ENCODE assay signal across 25 cellular contexts in the genomic region with DNA sequence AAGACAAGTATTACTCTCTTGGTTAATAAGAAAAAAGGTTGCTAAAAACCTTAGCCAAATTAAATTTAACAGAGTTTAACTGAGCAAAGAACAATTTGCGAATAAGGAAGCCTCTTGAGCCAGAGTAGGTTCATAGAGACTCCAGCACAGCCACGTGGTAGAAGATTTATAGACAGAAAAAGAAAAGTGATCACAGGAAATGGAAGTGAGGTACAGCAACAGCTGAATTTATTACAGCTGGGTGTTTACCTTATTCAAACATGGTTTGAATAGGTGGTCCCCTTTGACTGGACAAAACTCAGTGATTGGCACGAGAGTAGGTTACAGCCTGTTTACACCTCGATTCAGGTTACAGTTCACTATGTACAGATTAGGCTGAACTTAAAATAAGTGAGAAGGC. TPM values are rescaled to one million over a fixed set of nuclear protein-coding genes. Genes with fewer than 3 reads are reported as not detected.
A peak's percentile ranks its signal among the peaks of the same experiment; 100 is the strongest.
DNase-seq lines count a peak whose midpoint lies in the region; ATAC-seq lines count a peak whose summit lies in the region.
"Had no signal": no experiment of that assay in that cellular context is flagged by ENCODE, and none has a peak within 500 bp of the region (broad histone marks: within the 10 kb centered on the region; RNA-seq: fewer than 3 reads in every experiment).

No MANE protein-coding gene starts in this region.

- DNase-seq in LHCN-M2 (ENCODE audit: low read depth) (peak; percentile 1), NCI-H748 treated with DMSO at 0.1 percent for 48 hours (lab: John Stamatoyannopoulos, UW) (peak; percentile 2), immature natural killer cell (peak in 2 of 3 donors; percentile 18 to 27), NCI-H1930 (lab: John Stamatoyannopoulos, UW) (no peak)
- DNase-seq in natural killer cell treated with Interleukin-12 subunit alpha and Interleukin-12 subunit beta and Interleukin-15 and Interleukin-18, amount 100 ng/mL, for 72 hours (ENCODE audit: low spot score), result no peak
- DNase-seq in NK-92 treated with Interleukin-12 subunit alpha and Interleukin-12 subunit beta, amount 100 ng/mL, for 24 hours (lab: John Stamatoyannopoulos, UW), result no peak
- no peak for DNase-seq in stimulated activated CD4-positive, alpha-beta T cell treated with anti-CD3 and anti-CD28 coated beads, Interleukin-4, amount 100 ng/mL, for 24 hours
- DNase-seq: activated CD4-positive, alpha-beta T cell treated with anti-CD3 and anti-CD28 coated beads for 36 hours; activated naive CD4-positive, alpha-beta T cell; activated T-cell treated with anti-CD3 and anti-CD28 coated beads, Interleukin-2, amount 50 U/mL, for 4 hours; Calu3; EL; glutamatergic neuron; NCI-H524 treated with DMSO at 0.1 percent for 48 hours; stimulated activated CD4-positive, alpha-beta T cell treated with anti-CD3 and anti-CD28 coated beads, Interleukin-4, amount 100 ng/mL, for 4 hours; stimulated activated naive B cell treated with anti-CD40 and anti-IgM and Interleukin-4, amounts not matched to agents 10 μg/mL and 1 μg/mL and 100 μg/mL, for 72 hours had no signal

- no peaks in the 10 kb centered on the region for H3K36me3 Mint-ChIP-seq in immature natural killer cell
- no peaks in the 10 kb centered on the region for H3K36me3 Mint-ChIP-seq in natural killer cell treated with Interleukin-12 subunit alpha and Interleukin-12 subunit beta and Interleukin-15 and Interleukin-18, amount 100 ng/mL, for 72 hours
- H3K36me3 Mint-ChIP-seq: CD14-positive monocyte had no signal

- no peak for ATAC-seq in natural killer cell treated with Interleukin-12 subunit alpha and Interleukin-12 subunit beta and Interleukin-15 and Interleukin-18, amount 100 ng/mL, for 72 hours
- ATAC-seq: activated CD4-positive, alpha-beta T cell treated with anti-CD3 and anti-CD28 coated beads for 36 hours; activated T-cell treated with anti-CD3 and anti-CD28 coated beads, Interleukin-2, amount 50 U/mL, for 4 hours; GM12878; sciatic nerve; stimulated activated naive B cell treated with anti-CD40 and anti-IgM and Interleukin-4, amounts not matched to agents 10 μg/mL and 1 μg/mL and 100 μg/mL, for 72 hours had no signal

- H3K4me3 Mint-ChIP-seq in immature natural killer cell, result peak overlapping the region; percentile 2 to 73 (median 11)
- peak overlapping the region; percentile 46 for H3K4me3 Mint-ChIP-seq in natural killer cell treated with Interleukin-12 subunit alpha and Interleukin-12 subunit beta and Interleukin-15 and Interleukin-18, amount 100 ng/mL, for 72 hours
- H3K4me3 Mint-ChIP-seq: activated CD4-positive, alpha-beta T cell treated with anti-CD3 and anti-CD28 coated beads for 36 hours; activated T-cell treated with anti-CD3 and anti-CD28 coated beads, Interleukin-2, amount 50 U/mL, for 4 hours; CD14-positive monocyte; stimulated activated naive B cell treated with anti-CD40 and anti-IgM and Interleukin-4, amounts not matched to agents 10 μg/mL and 1 μg/mL and 100 μg/mL, for 72 hours had no signal

- peak overlapping the region; percentile 31 to 92 (median 88) for H3K27ac Mint-ChIP-seq in immature natural killer cell
- H3K27ac Mint-ChIP-seq in natural killer cell treated with Interleukin-12 subunit alpha and Interleukin-12 subunit beta and Interleukin-15 and Interleukin-18, amount 100 ng/mL, for 72 hours, result peak overlapping the region; percentile 53 to 71
- H3K27ac Mint-ChIP-seq: activated CD4-positive, alpha-beta T cell treated with anti-CD3 and anti-CD28 coated beads for 36 hours; CD14-positive monocyte; progenitor cell of endocrine pancreas; stimulated activated naive B cell treated with anti-CD40 and anti-IgM and Interleukin-4, amounts not matched to agents 10 μg/mL and 1 μg/mL and 100 μg/mL, for 72 hours had no signal

- peaks cover 0 to 4% (median 0%) of the 10 kb centered on the region in 3 donors for H3K27me3 Mint-ChIP-seq in immature natural killer cell (ENCODE audit: low read depth in 3 of 3)
- H3K27me3 Mint-ChIP-seq in natural killer cell treated with Interleukin-12 subunit alpha and Interleukin-12 subunit beta and Interleukin-15 and Interleukin-18, amount 100 ng/mL, for 72 hours, result no peaks in the 10 kb centered on the region
- H3K27me3 Mint-ChIP-seq: progenitor cell of endocrine pancreas had no signal

- H3K9me3 Mint-ChIP-seq in immature natural killer cell, result peaks cover 0 to 2% (median 0%) of the 10 kb centered on the region in 6 donors
- no peaks in the 10 kb centered on the region for H3K9me3 Mint-ChIP-seq in natural killer cell treated with Interleukin-12 subunit alpha and Interleukin-12 subunit beta and Interleukin-15 and Interleukin-18, amount 100 ng/mL, for 72 hours
- H3K9me3 Mint-ChIP-seq: activated T-cell treated with anti-CD3 and anti-CD28 coated beads, Interleukin-2, amount 50 U/mL, for 4 hours had no signal

- H3K4me1 Mint-ChIP-seq in immature natural killer cell, result peaks cover 30 to 37% of the 10 kb centered on the region in 2 donors
- peaks cover 14 to 17% of the 10 kb centered on the region in 2 donors for H3K4me1 Mint-ChIP-seq in natural killer cell treated with Interleukin-12 subunit alpha and Interleukin-12 subunit beta and Interleukin-15 and Interleukin-18, amount 100 ng/mL, for 72 hours (ENCODE audit: low read depth in 2 of 2)

RNA-seq across cellular contexts. Expression of gene CCL15, which starts 3.3 kb away (rescaled TPM):
- total RNA-seq in LHCN-M2 (2014; rRNA removed), result not detected in 2 replicates
- not detected for polyA plus RNA-seq in LHCN-M2 (2012)
- not detected for polyA plus RNA-seq in immature natural killer cell
- total RNA-seq in natural killer cell treated with Interleukin-12 subunit alpha and Interleukin-12 subunit beta and Interleukin-15 and Interleukin-18, amount 100 ng/mL, for 72 hours, result not detected
- total RNA-seq: activated CD4-positive, alpha-beta T cell treated with anti-CD3 and anti-CD28 coated beads for 36 hours; activated T-cell treated with anti-CD3 and anti-CD28 coated beads, Interleukin-2, amount 50 U/mL, for 4 hours; Calu3; GM12878; kidney epithelial cell; lung microvascular endothelial cell; OCI-LY7; progenitor cell of endocrine pancreas; sciatic nerve; T-helper 1 cell treated with Interleukin-12 subunit alpha and Interleukin-12 subunit beta and Interleukin-4 antibody, amounts not matched to agents 30 ng/mL and 1 ng/mL, for 36 hours had no signal
- polyA plus RNA-seq: CD14-positive monocyte had no signal

RNA-seq across cellular contexts. Expression of gene CCL23, which starts 13.2 kb away (rescaled TPM):
- not detected in 2 replicates for total RNA-seq in LHCN-M2 (2014; rRNA removed)
- polyA plus RNA-seq in LHCN-M2 (2012), result not detected
- polyA plus RNA-seq in immature natural killer cell, result 1 to 10 TPM in 2 of 3 donors, under 1 TPM in 1; 0.60 to 2.6 (median 2.1) TPM
- total RNA-seq in natural killer cell treated with Interleukin-12 subunit alpha and Interleukin-12 subunit beta and Interleukin-15 and Interleukin-18, amount 100 ng/mL, for 72 hours, result 1 to 10 TPM in 1 of 2 donors, not detected in 1; 1.7 TPM
- total RNA-seq: activated CD4-positive, alpha-beta T cell treated with anti-CD3 and anti-CD28 coated beads for 36 hours; activated T-cell treated with anti-CD3 and anti-CD28 coated beads, Interleukin-2, amount 50 U/mL, for 4 hours; Calu3; kidney epithelial cell; OCI-LY7; progenitor cell of endocrine pancreas; T-helper 1 cell treated with Interleukin-12 subunit alpha and Interleukin-12 subunit beta and Interleukin-4 antibody, amounts not matched to agents 30 ng/mL and 1 ng/mL, for 36 hours had no signal

RNA-seq across cellular contexts. Expression of gene CCL14, which starts 18.1 kb away (rescaled TPM):
- total RNA-seq in LHCN-M2 (2014; rRNA removed), result not detected in 2 replicates
- not detected for polyA plus RNA-seq in LHCN-M2 (2012)
- not detected for polyA plus RNA-seq in immature natural killer cell
- not detected for total RNA-seq in natural killer cell treated with Interleukin-12 subunit alpha and Interleukin-12 subunit beta and Interleukin-15 and Interleukin-18, amount 100 ng/mL, for 72 hours
- total RNA-seq: activated CD4-positive, alpha-beta T cell treated with anti-CD3 and anti-CD28 coated beads for 36 hours; activated T-cell treated with anti-CD3 and anti-CD28 coated beads, Interleukin-2, amount 50 U/mL, for 4 hours; Calu3; GM12878; kidney epithelial cell; OCI-LY7; progenitor cell of endocrine pancreas; T-helper 1 cell treated with Interleukin-12 subunit alpha and Interleukin-12 subunit beta and Interleukin-4 antibody, amounts not matched to agents 30 ng/mL and 1 ng/mL, for 36 hours had no signal
- polyA plus RNA-seq: CD14-positive monocyte, GM12878 had no signal

RNA-seq across cellular contexts. Expression of gene CCL16, which starts 23.3 kb away (rescaled TPM):
- total RNA-seq in LHCN-M2 (2014; rRNA removed), result not detected in 2 replicates
- not detected for polyA plus RNA-seq in LHCN-M2 (2012)
- polyA plus RNA-seq in immature natural killer cell, result not detected
- not detected for total RNA-seq in natural killer cell treated with Interleukin-12 subunit alpha and Interleukin-12 subunit beta and Interleukin-15 and Interleukin-18, amount 100 ng/mL, for 72 hours
- total RNA-seq: activated CD4-positive, alpha-beta T cell treated with anti-CD3 and anti-CD28 coated beads for 36 hours; activated T-cell treated with anti-CD3 and anti-CD28 coated beads, Interleukin-2, amount 50 U/mL, for 4 hours; Calu3; GM12878; kidney epithelial cell; lung microvascular endothelial cell; OCI-LY7; progenitor cell of endocrine pancreas; T-helper 1 cell treated with Interleukin-12 subunit alpha and Interleukin-12 subunit beta and Interleukin-4 antibody, amounts not matched to agents 30 ng/mL and 1 ng/mL, for 36 hours had no signal
- polyA plus RNA-seq: CD14-positive monocyte, GM12878 had no signal

RNA-seq across cellular contexts. Expression of gene CCL18, which starts 59.5 kb away (rescaled TPM):
- not detected in 2 replicates for total RNA-seq in LHCN-M2 (2014; rRNA removed)
- polyA plus RNA-seq in LHCN-M2 (2012), result not detected
- polyA plus RNA-seq in immature natural killer cell, result under 1 TPM in 1 of 3 donors, not detected in 2; 0.24 TPM
- total RNA-seq in natural killer cell treated with Interleukin-12 subunit alpha and Interleukin-12 subunit beta and Interleukin-15 and Interleukin-18, amount 100 ng/mL, for 72 hours, result not detected
- total RNA-seq: activated CD4-positive, alpha-beta T cell treated with anti-CD3 and anti-CD28 coated beads for 36 hours; activated T-cell treated with anti-CD3 and anti-CD28 coated beads, Interleukin-2, amount 50 U/mL, for 4 hours; Calu3; GM12878; kidney epithelial cell; lung microvascular endothelial cell; OCI-LY7; progenitor cell of endocrine pancreas; T-helper 1 cell treated with Interleukin-12 subunit alpha and Interleukin-12 subunit beta and Interleukin-4 antibody, amounts not matched to agents 30 ng/mL and 1 ng/mL, for 36 hours; urinary bladder had no signal
- polyA plus RNA-seq: CD14-positive monocyte had no signal

Comparison
In these comparisons a context has a peak if more than half of its experiments do, and no peak if none do; other contexts are left out.
1. DNase-seq: peak in LHCN-M2 (single experiment), NCI-H748 treated with DMSO at 0.1 percent for 48 hours (single experiment) and immature natural killer cell (2 of 3); none in natural killer cell treated with Interleukin-12 subunit alpha and Interleukin-12 subunit beta and Interleukin-15 and Interleukin-18, amount 100 ng/mL, for 72 hours (single experiment), NK-92 treated with Interleukin-12 subunit alpha and Interleukin-12 subunit beta, amount 100 ng/mL, for 24 hours (single experiment), NCI-H1930 (0 of 2) and stimulated activated CD4-positive, alpha-beta T cell treated with anti-CD3 and anti-CD28 coated beads, Interleukin-4, amount 100 ng/mL, for 24 hours (single experiment).